ENCODE assay signal across 8 cellular contexts in the genomic region with DNA sequence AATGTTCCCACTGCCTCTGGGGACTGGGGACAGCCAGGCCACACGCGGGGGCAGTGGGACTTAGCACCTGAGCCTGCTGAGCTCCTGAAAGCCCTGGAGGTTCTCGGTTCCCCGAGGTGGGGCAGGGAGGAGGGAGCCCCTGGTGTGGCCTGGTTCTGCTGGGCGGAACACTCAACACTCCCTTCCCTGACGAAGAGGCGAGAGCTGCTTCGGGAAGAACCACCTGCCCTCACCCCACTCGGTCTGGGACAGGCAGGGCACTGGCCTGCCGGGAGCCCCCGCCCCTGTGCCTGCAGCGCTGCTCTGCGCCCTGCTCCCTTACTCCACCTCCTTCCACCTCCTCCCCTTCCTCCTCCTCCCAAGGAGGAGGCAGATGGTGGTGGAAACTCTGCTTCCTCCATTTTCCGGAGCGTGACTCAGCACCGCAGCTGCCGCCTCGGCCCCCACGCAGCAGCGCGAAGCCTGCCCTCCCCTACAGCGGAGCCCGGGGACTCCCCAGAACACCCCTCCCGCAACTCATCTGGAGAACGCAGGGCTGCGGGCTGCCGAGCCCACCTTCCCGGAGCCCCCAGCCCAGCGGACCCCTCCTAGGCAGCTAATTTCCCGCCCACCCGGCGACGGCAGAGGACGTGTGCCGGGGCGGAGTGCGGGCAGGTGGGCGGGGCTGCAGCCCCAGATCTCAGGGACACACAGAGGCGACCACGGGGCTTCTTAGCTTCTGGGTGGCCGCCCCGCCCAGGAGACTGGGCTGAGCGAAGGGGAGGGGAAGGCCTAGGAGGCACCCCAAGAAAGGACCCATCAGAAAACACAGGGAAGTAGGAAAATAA. TPM values are rescaled to one million over a fixed set of nuclear protein-coding genes. Genes with fewer than 3 reads are reported as not detected.
A peak's percentile ranks its signal among the peaks of the same experiment; 100 is the strongest.
DNase-seq lines count a peak whose midpoint lies in the region; ATAC-seq and TF ChIP-seq lines count a peak whose summit lies in the region.

No MANE protein-coding gene starts in this region.

- H3K4me1 ChIP-seq in SJSA1 (replicated peaks) (peaks cover 65% of the 10 kb centered on the region), transverse colon (peaks cover 52 to 60% (median 58%) of the 10 kb centered on the region in 4 donors)

- CTCF ChIA-PET in AG04449 (lab: Yijun Ruan, JAX): interaction anchor here (0.6 to 1.8 kb wide), 10 partner anchors 9 to 803 kb away, joined by 3 to 5 read pairs (median 3); no protein-coding TSS in a partner anchor

- TF ChIP-seq EP300 in transverse colon (IDR thresholded peaks at IDR 0.05; ENCODE audit: low read depth): peak; percentile 9

- H3K27me3 ChIP-seq in SJSA1 (replicated peaks) (no peaks in the 10 kb centered on the region), transverse colon (no peaks in the 10 kb centered on the region)

- H3K9me3 ChIP-seq in SJSA1 (replicated peaks): no peaks in the 10 kb centered on the region
- no peaks in the 10 kb centered on the region for H3K9me3 ChIP-seq in transverse colon

- H3K27ac ChIP-seq in SJSA1 (peak overlapping the region; percentile 97), transverse colon (peak overlapping the region; percentile 84 to 92 (median 87))

- peak; percentile 46 for ATAC-seq in GM19035 (IDR thresholded peaks at IDR 0.05; ENCODE audit: unreplicated experiment)
- ATAC-seq in activated naive CD4-positive, alpha-beta T cell treated with anti-CD3 and anti-CD28 coated beads, Interleukin-2, amount 50 U/mL, for 72 hours: peak; percentile 86 to 87

- TF ChIP-seq CTCF in AG04449 (IDR thresholded peaks at IDR 0.05; ENCODE audit: insufficient read depth, low read length, missing control alignments) (no peak), transverse colon (IDR thresholded peaks at IDR 0.05) (no peak)

- H3K36me3 Mint-ChIP-seq in activated naive CD4-positive, alpha-beta T cell treated with anti-CD3 and anti-CD28 coated beads, Interleukin-2, amount 50 U/mL, for 72 hours: no peaks in the 10 kb centered on the region

- H3K36me3 ChIP-seq in SJSA1 (no peaks in the 10 kb centered on the region), transverse colon (no peaks in the 10 kb centered on the region)

- peak overlapping the region; percentile 60 for H3K4me3 ChIP-seq in AG04449 (ENCODE audit: low read depth, low read length)
- H3K4me3 ChIP-seq in SJSA1: peak overlapping the region; percentile 41
- H3K4me3 ChIP-seq in transverse colon: peak overlapping the region; percentile 9 to 56 (median 42)

- peak; percentile 80 for TF ChIP-seq POLR2A in transverse colon (IDR thresholded peaks at IDR 0.05)

- POLR2A ChIA-PET in AG04449 (lab: Yijun Ruan, JAX): no interaction called here

- in situ Hi-C loops in transverse colon (cut with MboI; ENCODE audit: low pct_ligation_motif_present in 1 of 4, low pct_unique_long_range_greater_than_20kb in 1 of 4, low sequenced_read_pairs in 3 of 4): no loop called here

- H3K27ac Mint-ChIP-seq in activated naive CD4-positive, alpha-beta T cell treated with anti-CD3 and anti-CD28 coated beads, Interleukin-2, amount 50 U/mL, for 72 hours: peak overlapping the region; percentile 79 to 94

- 1% methylated on average over 42 of the region's 43 CpGs; no CpG with 5 or more reads in 1 of the 2 donors for WGBS in transverse colon (ENCODE audit: low coverage in 1 of 2), 2 donors

- DNase-seq in AG04449 (ENCODE audit: low read depth, low spot score): no peak
- DNase-seq in HT1080 (ENCODE audit: low read depth): peak; percentile 83
- DNase-seq in SJSA1 (ENCODE audit: low read depth in 1 of 2, low spot score in 2 of 2): peak; percentile 88 to 89
- peak; percentile 71 to 82 for DNase-seq in activated naive CD4-positive, alpha-beta T cell treated with anti-CD3 and anti-CD28 coated beads, Interleukin-2, amount 50 U/mL, for 72 hours (ENCODE audit: low spot score in 2 of 2)
- DNase-seq in cardiac septum (ENCODE audit: low spot score): peak; percentile 92
- peak; percentile 74 for DNase-seq in pons (ENCODE audit: low spot score)
- DNase-seq in transverse colon: peak; percentile 73

- H3K9me3 Mint-ChIP-seq in activated naive CD4-positive, alpha-beta T cell treated with anti-CD3 and anti-CD28 coated beads, Interleukin-2, amount 50 U/mL, for 72 hours: no peaks in the 10 kb centered on the region

- intact Hi-C loops in cardiac septum (cut with DNase I): no loop called here
- intact Hi-C loops in transverse colon (cut with DNase I; ENCODE audit: low total_unique reads): no loop called here

RNA-seq across cellular contexts. Expression of a gene that starts 11.7 kb away (rescaled TPM):
- 57.7 and 80.0 TPM in 2 replicates for total RNA-seq in HT1080 (2014; rRNA removed; shearing (Covaris generic))
- 36.7 and 39.1 TPM in 2 replicates for polyA plus RNA-seq in HT1080 (2015; cell fraction: cytosol; rRNA removed)
- polyA plus RNA-seq in HT1080 (2015; cell fraction: nucleus; rRNA removed): 100 and 119 TPM in 2 replicates
- total RNA-seq in SJSA1 (2014; rRNA removed; shearing (Covaris generic)): 26.3 and 37.3 TPM in 2 replicates
- 10 to 100 TPM; 48.6 to 82.7 TPM for total RNA-seq in activated naive CD4-positive, alpha-beta T cell treated with anti-CD3 and anti-CD28 coated beads, Interleukin-2, amount 50 U/mL, for 72 hours
- total RNA-seq in cardiac septum (41.2 TPM), transverse colon (100 to 1,000 TPM; 187 to 510 (median 205) TPM)

RNA-seq across cellular contexts. Expression of a gene that starts 46.3 kb away (rescaled TPM):
- total RNA-seq in HT1080 (2014; rRNA removed; shearing (Covaris generic)): 2.1 and 2.8 TPM in 2 replicates
- 0.38 and 0.51 TPM in 2 replicates for polyA plus RNA-seq in HT1080 (2015; cell fraction: cytosol; rRNA removed)
- polyA plus RNA-seq in HT1080 (2015; cell fraction: nucleus; rRNA removed): 3.2 and 6.2 TPM in 2 replicates
- total RNA-seq in SJSA1 (2014; rRNA removed; shearing (Covaris generic)): 0.06 and 0.34 TPM in 2 replicates
- total RNA-seq in activated naive CD4-positive, alpha-beta T cell treated with anti-CD3 and anti-CD28 coated beads, Interleukin-2, amount 50 U/mL, for 72 hours: 1 to 10 TPM; 2.7 to 7.3 TPM
- total RNA-seq in cardiac septum (114 TPM), transverse colon (10 to 100 TPM in 1 of 4 donors, 1 to 10 TPM in 2, not detected in 1; 4.4 to 11.3 (median 7.1) TPM)
